ENCODE assay signal across 25 cellular contexts in genomic region chr3:154217663-154218062, GRCh38.
"Had no signal": no experiment of that assay in that cellular context is flagged by ENCODE, and none has a peak within 500 bp of the region (broad histone marks: within the 10 kb centered on the region; RNA-seq: fewer than 3 reads in every experiment).

No MANE protein-coding gene starts in this region.

- DNase-seq: activated CD4-positive, alpha-beta T cell treated with anti-CD3 and anti-CD28 coated beads, Interleukin-2, amount 10 ng/mL, durations not matched to agents 7 days and 5 days; activated CD4-positive, CD25-positive, alpha-beta regulatory T cell treated with anti-CD3 and anti-CD28 coated beads, Interleukin-2, amount 50 U/mL, for 72 hours; activated CD8-positive, alpha-beta memory T cell treated with anti-CD3 and anti-CD28 coated beads for 24 hours; activated CD8-positive, alpha-beta memory T cell treated with anti-CD3 and anti-CD28 coated beads, Interleukin-2, amount 50 U/mL, for 4 hours; activated naive CD4-positive, alpha-beta T cell; activated T-cell treated with anti-CD3 and anti-CD28 coated beads, Interleukin-2, amount 50 U/mL, for 24 hours; adrenal gland; colonic mucosa; hippocampal formation; left ventricle myocardium inferior; midbrain; natural killer cell; nucleus accumbens; small intestine; stimulated activated CD4-positive, alpha-beta T cell treated with anti-CD3 and anti-CD28 coated beads, Interleukin-15, amount 100 ng/mL, for 24 hours; stomach; WERI-Rb-1 had no signal

- H3K36me3 Mint-ChIP-seq: activated naive CD8-positive, alpha-beta T cell; natural killer cell; stimulated activated memory B cell treated with anti-CD40 and anti-IgM and Interleukin-4, amounts not matched to agents 10 μg/mL and 1 μg/mL and 100 μg/mL, for 72 hours had no signal

- H3K9me3 Mint-ChIP-seq: activated CD4-positive, alpha-beta T cell treated with anti-CD3 and anti-CD28 coated beads, Interleukin-2, amount 10 ng/mL, durations not matched to agents 7 days and 5 days; activated T-cell treated with anti-CD3 and anti-CD28 coated beads, Interleukin-2, amount 50 U/mL, for 24 hours; activated T-helper 17 cell treated with anti-CD3 and anti-CD28 coated beads, Interleukin-2, amount 50 U/mL, for 72 hours; central memory CD8-positive, alpha-beta T cell; natural killer cell; stimulated activated memory B cell treated with anti-CD40 and anti-IgM and Interleukin-4, amounts not matched to agents 10 μg/mL and 1 μg/mL and 100 μg/mL, for 72 hours had no signal

- H3K4me3 Mint-ChIP-seq: activated CD4-positive, alpha-beta T cell treated with anti-CD3 and anti-CD28 coated beads, Interleukin-2, amount 10 ng/mL, durations not matched to agents 7 days and 5 days; activated naive CD8-positive, alpha-beta T cell; activated T-cell treated with anti-CD3 and anti-CD28 coated beads, Interleukin-2, amount 50 U/mL, for 24 hours; activated T-helper 17 cell treated with anti-CD3 and anti-CD28 coated beads, Interleukin-2, amount 50 U/mL, for 72 hours; central memory CD8-positive, alpha-beta T cell; natural killer cell; stimulated activated memory B cell treated with anti-CD40 and anti-IgM and Interleukin-4, amounts not matched to agents 10 μg/mL and 1 μg/mL and 100 μg/mL, for 72 hours had no signal

- H3K27ac ChIP-seq: adrenal gland, colonic mucosa, esophagus muscularis mucosa, left ventricle myocardium inferior, stomach, suprapubic skin, tibial nerve, WERI-Rb-1 had no signal

- H3K27ac Mint-ChIP-seq: activated CD4-positive, alpha-beta T cell treated with anti-CD3 and anti-CD28 coated beads, Interleukin-2, amount 10 ng/mL, durations not matched to agents 7 days and 5 days; activated naive CD8-positive, alpha-beta T cell; activated T-cell treated with anti-CD3 and anti-CD28 coated beads, Interleukin-2, amount 50 U/mL, for 24 hours; activated T-helper 17 cell treated with anti-CD3 and anti-CD28 coated beads, Interleukin-2, amount 50 U/mL, for 72 hours; natural killer cell; stimulated activated memory B cell treated with anti-CD40 and anti-IgM and Interleukin-4, amounts not matched to agents 10 μg/mL and 1 μg/mL and 100 μg/mL, for 72 hours had no signal

- H3K4me1 ChIP-seq: adrenal gland, colonic mucosa, left ventricle myocardium inferior, stomach, suprapubic skin, tibial nerve had no signal

- H3K4me3 ChIP-seq: adrenal gland, colonic mucosa, esophagus muscularis mucosa, left ventricle myocardium inferior, stomach, suprapubic skin, tibial nerve had no signal

- ATAC-seq: activated T-helper 17 cell treated with anti-CD3 and anti-CD28 coated beads, Interleukin-2, amount 50 U/mL, for 72 hours; natural killer cell; sciatic nerve; stimulated activated memory B cell treated with anti-CD40 and anti-IgM and Interleukin-4, amounts not matched to agents 10 μg/mL and 1 μg/mL and 100 μg/mL, for 72 hours had no signal

- H3K4me1 Mint-ChIP-seq: activated CD4-positive, alpha-beta T cell treated with anti-CD3 and anti-CD28 coated beads, Interleukin-2, amount 10 ng/mL, durations not matched to agents 7 days and 5 days; activated T-helper 17 cell treated with anti-CD3 and anti-CD28 coated beads, Interleukin-2, amount 50 U/mL, for 72 hours; central memory CD8-positive, alpha-beta T cell; natural killer cell; stimulated activated memory B cell treated with anti-CD40 and anti-IgM and Interleukin-4, amounts not matched to agents 10 μg/mL and 1 μg/mL and 100 μg/mL, for 72 hours had no signal

- H3K27me3 Mint-ChIP-seq: activated T-helper 17 cell treated with anti-CD3 and anti-CD28 coated beads, Interleukin-2, amount 50 U/mL, for 72 hours; stimulated activated memory B cell treated with anti-CD40 and anti-IgM and Interleukin-4, amounts not matched to agents 10 μg/mL and 1 μg/mL and 100 μg/mL, for 72 hours had no signal

- H3K9me3 ChIP-seq: adrenal gland, colonic mucosa, esophagus muscularis mucosa, stomach, suprapubic skin had no signal

- H3K36me3 ChIP-seq: adrenal gland, colonic mucosa, WERI-Rb-1 had no signal
